ENCODE assay signal across 8 cellular contexts in genomic region chr14:90398315-90398811, GRCh38. TPM values are rescaled to one million over a fixed set of nuclear protein-coding genes. Genes with fewer than 3 reads are reported as not detected.
A peak's percentile ranks its signal among the peaks of the same experiment; 100 is the strongest.
DNase-seq lines count a peak whose midpoint lies in the region; ATAC-seq and TF ChIP-seq lines count a peak whose summit lies in the region.

No MANE protein-coding gene starts in this region.

- H3K4me1 Mint-ChIP-seq in activated T-cell treated with anti-CD3 and anti-CD28 coated beads, Interleukin-2, amount 50 U/mL, for 24 hours (ENCODE audit: low read depth), result peaks cover 54% of the 10 kb centered on the region

- peaks cover 56% of the 10 kb centered on the region for H3K36me3 Mint-ChIP-seq in activated T-cell treated with anti-CD3 and anti-CD28 coated beads, Interleukin-2, amount 50 U/mL, for 24 hours (ENCODE audit: low read depth)

- H3K4me1 ChIP-seq in NT2/D1 (ENCODE audit: insufficient read depth, insufficient read length) (no peaks in the 10 kb centered on the region), neuron (ENCODE audit: insufficient read depth, low read length) (peaks cover 31% of the 10 kb centered on the region), tibial nerve (peaks cover 0 to 58% (median 21%) of the 10 kb centered on the region in 4 donors)

- peak; percentile 14 for ATAC-seq in HG02973 (IDR thresholded peaks at IDR 0.05; ENCODE audit: unreplicated experiment)

- H3K27me3 Mint-ChIP-seq in activated T-cell treated with anti-CD3 and anti-CD28 coated beads, Interleukin-2, amount 50 U/mL, for 24 hours, result no peaks in the 10 kb centered on the region

- H3K36me3 ChIP-seq in NT2/D1 (ENCODE audit: insufficient read depth, insufficient read length, low read length), result peaks cover 39% of the 10 kb centered on the region
- H3K36me3 ChIP-seq in neuron (ENCODE audit: insufficient read depth, low read length), result peaks cover 34% of the 10 kb centered on the region
- peaks cover 0 to 24% (median 13%) of the 10 kb centered on the region in 3 donors for H3K36me3 ChIP-seq in tibial nerve

- H3K27ac Mint-ChIP-seq in activated T-cell treated with anti-CD3 and anti-CD28 coated beads, Interleukin-2, amount 50 U/mL, for 24 hours, result peak overlapping the region; percentile 97

- H3K27ac ChIP-seq in tibial nerve, result peak overlapping the region; percentile 92 to 97 (median 92)

- no peak for TF ChIP-seq EP300 in tibial nerve (IDR thresholded peaks at IDR 0.05)

- H3K4me3 ChIP-seq in NT2/D1 (ENCODE audit: insufficient read length, low read depth) (peak overlapping the region; percentile 63), fibroblast of mammary gland (ENCODE audit: control insufficient read depth, low read depth, low read length) (peak overlapping the region; percentile 81), neuron (ENCODE audit: low read length) (peak overlapping the region; percentile 100), tibial nerve (peak overlapping the region; percentile 64 to 94 (median 81))

- H3K27me3 ChIP-seq in NT2/D1 (ENCODE audit: insufficient read depth, insufficient read length) (peaks cover 10% of the 10 kb centered on the region), neuron (ENCODE audit: insufficient read depth, low read length) (no peaks in the 10 kb centered on the region), tibial nerve (no peaks in the 10 kb centered on the region)

- H3K9me3 Mint-ChIP-seq in activated T-cell treated with anti-CD3 and anti-CD28 coated beads, Interleukin-2, amount 50 U/mL, for 24 hours, result no peaks in the 10 kb centered on the region

- no peak overlapping the region for H2AFZ ChIP-seq in neuron (ENCODE audit: low read depth, low read length)

- WGBS in tibial nerve, 2 donors, result 2 to 6% methylated on average over 19 to 31 of the region's 35 CpGs

- H3K9me3 ChIP-seq in NT2/D1 (ENCODE audit: insufficient read depth, low read length), result no peaks in the 10 kb centered on the region
- H3K9me3 ChIP-seq in neuron (ENCODE audit: low read length), result peaks cover 4% of the 10 kb centered on the region
- no peaks in the 10 kb centered on the region for H3K9me3 ChIP-seq in tibial nerve

- TF ChIP-seq POLR2A in tibial nerve (IDR thresholded peaks at IDR 0.05), result no peak

- peak overlapping the region; percentile 97 for H3K4me3 Mint-ChIP-seq in activated T-cell treated with anti-CD3 and anti-CD28 coated beads, Interleukin-2, amount 50 U/mL, for 24 hours

- H3K9ac ChIP-seq in NT2/D1 (ENCODE audit: insufficient read length, low read depth), result peak overlapping the region; percentile 88

- DNase-seq in NCI-H1417 (lab: John Stamatoyannopoulos, UW), result peak; percentile 36 to 87 (median 85)
- no peak for DNase-seq in NCI-H1417 treated with DMSO at 0.1 percent for 48 hours (lab: John Stamatoyannopoulos, UW)
- no peak for DNase-seq in NT2/D1 (ENCODE audit: low read depth, low spot score)
- peak; percentile 78 for DNase-seq in activated T-cell treated with anti-CD3 and anti-CD28 coated beads, Interleukin-2, amount 50 U/mL, for 24 hours
- no peak for DNase-seq in fibroblast of mammary gland (ENCODE audit: low read depth)
- DNase-seq in tibial nerve (ENCODE audit: low spot score in 2 of 2), result peak in 1 of 2 donors; percentile 18

- TF ChIP-seq CTCF in fibroblast of mammary gland (conservative IDR thresholded peaks at IDR 0.05; ENCODE audit: control insufficient read depth, insufficient read depth, low read depth, low read length) (no peak), tibial nerve (IDR thresholded peaks at IDR 0.05) (no peak)

RNA-seq across cellular contexts. Expression of gene CALM1, which starts 1.5 kb away (rescaled TPM):
- total RNA-seq in tibial nerve, result 100 to 1,000 TPM; 117 to 209 (median 165) TPM

Comparison
In these comparisons a context has a peak if more than half of its experiments do, and no peak if none do; other contexts are left out.
1. DNase-seq: peak in NCI-H1417 (3 of 3) and activated T-cell treated with anti-CD3 and anti-CD28 coated beads, Interleukin-2, amount 50 U/mL, for 24 hours (single experiment); none in NCI-H1417 treated with DMSO at 0.1 percent for 48 hours (single experiment), NT2/D1 (single experiment) and fibroblast of mammary gland (single experiment).
2. Peak in every context shown above with its lines, with median percentiles within 50 percentile points of each other: H3K4me3 ChIP-seq.